Comparison of ENCODE assay signal across 27 cellular contexts in the genomic region with DNA sequence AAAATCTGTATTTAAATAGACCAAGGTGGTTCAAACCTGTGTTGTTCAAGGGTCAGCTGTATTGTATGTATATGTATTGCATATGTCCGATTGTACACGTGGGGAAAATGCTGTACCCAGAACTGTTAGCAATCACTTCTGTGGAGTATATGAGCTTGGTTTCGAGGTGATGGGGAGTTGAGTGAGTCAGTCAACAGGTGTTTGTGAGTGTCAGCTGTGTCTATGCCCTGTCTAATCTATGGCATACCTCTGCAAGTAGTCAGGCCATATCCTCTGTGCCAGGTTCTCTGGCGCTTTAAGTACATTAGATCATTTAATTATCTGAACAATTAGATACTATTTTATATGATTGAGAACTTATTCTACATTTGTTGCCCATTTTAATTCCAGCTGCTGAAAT. TPM values are rescaled to one million over a fixed set of nuclear protein-coding genes. Genes with fewer than 3 reads are reported as not detected.
DNase-seq lines count a peak whose midpoint lies in the region; ATAC-seq, FAIRE-seq and TF ChIP-seq lines count a peak whose summit lies in the region.
"Had no signal": no experiment of that assay in that cellular context is flagged by ENCODE, and none has a peak within 500 bp of the region (broad histone marks: within the 10 kb centered on the region; RNA-seq: fewer than 3 reads in every experiment).

No MANE protein-coding gene starts in this region.

- TF ChIP-seq CTCF in HEK293 (tag by site-specific recombination; IDR thresholded peaks at IDR 0.05) (no peak), Loucy (conservative IDR thresholded peaks at IDR 0.05; ENCODE audit: low read length) (no peak), astrocyte (IDR thresholded peaks at IDR 0.05; ENCODE audit: insufficient read depth, low read depth, low read length) (no peak), right lobe of liver (IDR thresholded peaks at IDR 0.05) (no peak)

- H3K27ac Mint-ChIP-seq in astrocyte (ENCODE audit: unreplicated experiment): no peak overlapping the region
- H3K27ac Mint-ChIP-seq: CD4-positive, alpha-beta T cell; T-cell had no signal

- H2AFZ ChIP-seq in Loucy (ENCODE audit: low read length): no peak overlapping the region
- H2AFZ ChIP-seq in astrocyte (ENCODE audit: low read depth, low read length): no peak overlapping the region
- H2AFZ ChIP-seq: PC-9 had no signal

- no peak for TF ChIP-seq POLR2A in right lobe of liver (IDR thresholded peaks at IDR 0.05)

- peak; percentile 58 for FAIRE-seq in astrocyte (lab: Jason Lieb, UNC)
- FAIRE-seq: D721Med, H1, HTR-8/SVneo had no signal

- H3K27ac ChIP-seq in HEK293 (ENCODE audit: extremely low read depth, low read depth, low read length) (no peak overlapping the region), astrocyte (ENCODE audit: low read depth, low read length) (no peak overlapping the region), right lobe of liver (no peak overlapping the region)
- H3K27ac ChIP-seq: A549; BLaER1 treated with 17β-estradiol and CSF1 and Interleukin-3, amounts not matched to agents 10 nM and 100 nM; KMS-11; PC-9 had no signal

- WGBS in right lobe of liver (ENCODE audit: insufficient coverage, low coverage, low lambda C conversion rate, missing lambda C conversion rate): 100% methylated on average over 3 of the region's 4 CpGs

- H3K4me1 Mint-ChIP-seq in astrocyte (ENCODE audit: low read depth, unreplicated experiment): no peaks in the 10 kb centered on the region

- H3F3A ChIP-seq in Loucy (ENCODE audit: low read depth): no peaks in the 10 kb centered on the region

- H3K4me1 ChIP-seq in HEK293 (ENCODE audit: control insufficient read depth, insufficient read depth, low read length): no peaks in the 10 kb centered on the region
- H3K4me1 ChIP-seq in Loucy (ENCODE audit: insufficient read depth, low read length, poor library complexity, severe bottlenecking): peaks cover 7% of the 10 kb centered on the region
- H3K4me1 ChIP-seq in astrocyte (ENCODE audit: insufficient read depth, low read length): no peaks in the 10 kb centered on the region
- H3K4me1 ChIP-seq in right lobe of liver: no peaks in the 10 kb centered on the region
- H3K4me1 ChIP-seq: A549 had no signal

- H3K9ac ChIP-seq in Loucy (ENCODE audit: low read depth, low read length, poor library complexity, severe bottlenecking): no peak overlapping the region
- H3K9ac ChIP-seq in astrocyte (ENCODE audit: low read length): no peak overlapping the region
- H3K9ac ChIP-seq: BLaER1 treated with 17β-estradiol and CSF1 and Interleukin-3, amounts not matched to agents 10 nM and 100 nM; KMS-11 had no signal

- intact Hi-C loops in right lobe of liver (cut with DNase I): no loop called here

- CTCF ChIA-PET in HEK293 (lab: Yijun Ruan, JAX): interaction anchor here (0.6 to 0.7 kb wide), 2 partner anchors 46 to 922 kb away, joined by 3 to 5 read pairs; a partner anchor contains a TSS

- peaks cover 40 to 45% of the 10 kb centered on the region in 2 experiments for H3K36me3 ChIP-seq in HEK293 (ENCODE audit: control insufficient read depth in 2 of 2, insufficient read depth in 1 of 2, low read length in 2 of 2)
- H3K36me3 ChIP-seq in Loucy (ENCODE audit: insufficient read depth, low read length): peaks cover 4% of the 10 kb centered on the region; the same call in 1 of the 2 replicates
- no peaks in the 10 kb centered on the region for H3K36me3 ChIP-seq in astrocyte (ENCODE audit: insufficient read depth, low read length)
- H3K36me3 ChIP-seq in right lobe of liver: peaks cover 0 to 22% (median 4%) of the 10 kb centered on the region in 4 donors

- no peak overlapping the region for H3K4me3 Mint-ChIP-seq in astrocyte (ENCODE audit: unreplicated experiment)
- H3K4me3 Mint-ChIP-seq: CD4-positive, alpha-beta T cell had no signal

- H3K79me2 ChIP-seq in Loucy (ENCODE audit: insufficient read depth, low read length) (peaks cover 39% of the 10 kb centered on the region), astrocyte (ENCODE audit: insufficient read depth, low read length) (peaks cover 10% of the 10 kb centered on the region)

- ATAC-seq in HG03039 (IDR thresholded peaks at IDR 0.05; ENCODE audit: unreplicated experiment): no peak
- ATAC-seq in right lobe of liver: no peak
- ATAC-seq: A549, HCT116, T-cell had no signal

- H3K9me3 ChIP-seq in HEK293 (ENCODE audit: control insufficient read depth, insufficient read depth, low read depth, low read length): no peaks in the 10 kb centered on the region
- no peaks in the 10 kb centered on the region for H3K9me3 ChIP-seq in Loucy (ENCODE audit: insufficient read depth, low read depth, low read length)
- H3K9me3 ChIP-seq in astrocyte (ENCODE audit: insufficient read depth, low read depth, low read length): no peaks in the 10 kb centered on the region
- no peaks in the 10 kb centered on the region for H3K9me3 ChIP-seq in right lobe of liver
- H3K9me3 ChIP-seq: A549; BLaER1 treated with 17β-estradiol and CSF1 and Interleukin-3, amounts not matched to agents 10 nM and 100 nM had no signal

- DNase-seq in astrocyte (ENCODE audit: low read depth) (no peak), kidney tubule cell (ENCODE audit: low spot score) (peak; percentile 32), right lobe of liver (no peak)
- no peak for DNase-seq in activated effector memory CD4-positive, alpha-beta T cell treated with Interleukin-2 at 50 U/mL for 16 hours
- no peak for DNase-seq in activated CD8-positive, alpha-beta memory T cell treated with anti-CD3 and anti-CD28 coated beads for 24 hours
- DNase-seq: AML-193; CD4-positive, alpha-beta T cell; NCI-H1092; NCI-H1417 treated with DMSO at 0.1 percent for 48 hours; NCI-H1694 treated with DMSO at 0.1 percent for 48 hours; NCI-H2081; NCI-H2227 treated with DMSO at 0.1 percent for 48 hours; NCI-H526 treated with DMSO at 0.1 percent for 48 hours; PC-9; SIG-M5; T-cell had no signal

- H4K20me1 ChIP-seq in Loucy (ENCODE audit: insufficient read depth, low read length, poor library complexity, severe bottlenecking) (peaks cover 5% of the 10 kb centered on the region), astrocyte (ENCODE audit: insufficient read depth, low read length) (peaks cover 3% of the 10 kb centered on the region)

- no peak overlapping the region for H3K4me3 ChIP-seq in HEK293 (ENCODE audit: low read depth, low read length)
- no peak overlapping the region for H3K4me3 ChIP-seq in Loucy (ENCODE audit: low read length, poor library complexity, severe bottlenecking)
- H3K4me3 ChIP-seq in astrocyte (ENCODE audit: insufficient read depth, low read depth, low read length): no peak overlapping the region
- no peak overlapping the region for H3K4me3 ChIP-seq in right lobe of liver
- H3K4me3 ChIP-seq: A549; BLaER1 treated with 17β-estradiol and CSF1 and Interleukin-3, amounts not matched to agents 10 nM and 100 nM; PC-9 had no signal

- H3K27me3 ChIP-seq in Loucy (ENCODE audit: insufficient read depth, low read length, poor library complexity, severe bottlenecking) (no peaks in the 10 kb centered on the region), astrocyte (ENCODE audit: insufficient read depth, low read length) (no peaks in the 10 kb centered on the region), right lobe of liver (no peaks in the 10 kb centered on the region)
- H3K27me3 ChIP-seq: BLaER1 treated with 17β-estradiol and CSF1 and Interleukin-3, amounts not matched to agents 10 nM and 100 nM had no signal

- H3K36me3 Mint-ChIP-seq in astrocyte (ENCODE audit: low read depth, unreplicated experiment): no peaks in the 10 kb centered on the region

- H3K4me2 ChIP-seq in Loucy (ENCODE audit: low read depth, low read length, poor library complexity, severe bottlenecking): peak overlapping the region; percentile 7
- no peak overlapping the region for H3K4me2 ChIP-seq in astrocyte (ENCODE audit: low read length)
- H3K4me2 ChIP-seq: A549; BLaER1 treated with 17β-estradiol and CSF1 and Interleukin-3, amounts not matched to agents 10 nM and 100 nM; KMS-11; PC-9 had no signal

- POLR2A ChIA-PET in HEK293 (lab: Yijun Ruan, JAX): interaction anchor here (0.6 kb wide), 1 partner anchor 8 kb away, joined by 4 read pairs; a partner anchor contains a TSS

- H3K9me3 Mint-ChIP-seq in astrocyte (ENCODE audit: unreplicated experiment): no peaks in the 10 kb centered on the region
- H3K9me3 Mint-ChIP-seq: CD4-positive, alpha-beta T cell; T-cell had no signal

- no peaks in the 10 kb centered on the region for H3K27me3 Mint-ChIP-seq in astrocyte (ENCODE audit: low read depth, unreplicated experiment)
- H3K27me3 Mint-ChIP-seq: CD4-positive, alpha-beta T cell; T-cell had no signal

- no peaks in the 10 kb centered on the region for H3K9me2 ChIP-seq in Loucy (replicated peaks; ENCODE audit: low read depth, low read length)

TF ChIP-seq in HEK293, 187 proteins besides CTCF, POLR2A, EP300 and RAD21:
- TF ChIP-seq ZNF274 (IDR thresholded peaks at IDR 0.05; ENCODE audit: low read length): no peak
- no peak for TF ChIP-seq ZNF274 (tag by site-specific recombination; IDR thresholded peaks at IDR 0.05; ENCODE audit: borderline replicate concordance)
- peak; percentile 60 for TF ChIP-seq SCRT2 (tag by site-specific recombination; IDR thresholded peaks at IDR 0.05)
- TF ChIP-seq SCRT1 (tag by site-specific recombination; IDR thresholded peaks at IDR 0.05; ENCODE audit: borderline replicate concordance): peak; percentile 55; the same call in 1 of the 2 replicates
- TF ChIP-seq ZNF610 (tag by site-specific recombination; IDR thresholded peaks at IDR 0.05; ENCODE audit: borderline replicate concordance): no peak
- TF ChIP-seq ZNF416 (tag by site-specific recombination; IDR thresholded peaks at IDR 0.05): no peak

RNA-seq across cellular contexts. Expression of a gene that starts 7.4 kb away (rescaled TPM):
- total RNA-seq in astrocyte (7.3 and 9.3 TPM in 2 replicates), right lobe of liver (1 to 10 TPM in 5 of 6 experiments, under 1 TPM in 1; 0.81 to 3.6 (median 3.2) TPM)
- total RNA-seq: G401 had no signal

RNA-seq across cellular contexts. Expression of a gene that starts 56.9 kb away (rescaled TPM):
- total RNA-seq in astrocyte (43.5 and 74.2 TPM in 2 replicates), right lobe of liver (10 to 100 TPM in 3 of 6 experiments, 1 to 10 TPM in 3; 4.0 to 12.3 (median 9.6) TPM)

RNA-seq across cellular contexts. Expression of a gene that starts 59.6 kb away (rescaled TPM):
- total RNA-seq in astrocyte (6.1 and 6.4 TPM in 2 replicates), right lobe of liver (1 to 10 TPM; 1.5 to 4.3 (median 2.8) TPM)
